ENCODE assay signal across 36 cellular contexts in the genomic region with DNA sequence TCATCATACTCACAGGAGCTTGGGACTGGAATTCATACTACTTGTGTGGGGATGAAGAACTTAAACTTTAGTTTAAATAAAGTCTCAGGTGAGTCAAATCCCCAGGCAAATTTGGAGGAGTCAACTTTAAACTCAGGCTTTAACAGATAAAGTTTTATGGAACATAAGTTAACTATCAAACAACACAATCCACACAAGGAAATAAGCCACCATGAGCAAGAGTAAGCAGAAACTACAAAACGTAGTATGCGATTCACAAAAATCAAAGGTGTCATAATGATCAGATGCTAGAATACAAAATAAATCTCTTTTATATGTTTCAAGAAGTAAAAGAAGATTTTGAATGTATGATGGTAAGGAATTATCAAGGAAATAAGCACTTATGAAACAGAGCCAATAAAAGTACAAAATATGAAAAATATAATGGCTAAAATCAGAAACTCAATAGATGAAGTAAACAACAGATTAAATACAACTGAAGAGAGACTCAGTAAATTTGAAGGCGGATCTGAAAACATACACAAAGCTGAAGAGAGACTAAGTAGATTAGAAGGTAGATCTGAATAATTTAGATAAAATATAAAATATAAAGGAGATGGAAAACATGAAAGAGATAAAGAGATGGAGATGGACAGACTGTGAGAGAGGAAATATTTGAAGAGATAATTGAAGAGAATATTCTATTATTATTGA.
DNase-seq lines count a peak whose midpoint lies in the region; ATAC-seq, FAIRE-seq and TF ChIP-seq lines count a peak whose summit lies in the region.
"Had no signal": no experiment of that assay in that cellular context is flagged by ENCODE, and none has a peak within 500 bp of the region (broad histone marks: within the 10 kb centered on the region; RNA-seq: fewer than 3 reads in every experiment).

No MANE protein-coding gene starts in this region.

- no peak for TF ChIP-seq CTCF in SK-N-SH (IDR thresholded peaks at IDR 0.05)
- no peak for TF ChIP-seq CTCF in K562 (IDR thresholded peaks at IDR 0.05 in 2 of 3, conservative IDR thresholded peaks at IDR 0.05 in 1 of 3; ENCODE audit: insufficient read depth in 2 of 3, low read depth in 1 of 3, low read length in 3 of 3)
- TF ChIP-seq CTCF in endodermal cell (conservative IDR thresholded peaks at IDR 0.05) = no peak

- H3K36me3 ChIP-seq in SK-N-SH (replicated peaks in 1 of 2; ENCODE audit: control insufficient read depth in 1 of 2, insufficient read depth in 2 of 2, low read length in 1 of 2) (no peaks in the 10 kb centered on the region), Karpas-422 (ENCODE audit: insufficient read depth, low read length) (no peaks in the 10 kb centered on the region), K562 (ENCODE audit: control insufficient read depth, insufficient read depth, low read length) (no peaks in the 10 kb centered on the region), endodermal cell (ENCODE audit: control insufficient read depth, insufficient read depth, low read length) (no peaks in the 10 kb centered on the region)
- H3K36me3 ChIP-seq: BE2C, BLaER1 had no signal

- H4K20me1 ChIP-seq in SK-N-SH (ENCODE audit: insufficient read depth) (no peaks in the 10 kb centered on the region), Karpas-422 (ENCODE audit: insufficient read depth, low read depth, low read length) (no peaks in the 10 kb centered on the region), K562 (replicated peaks; ENCODE audit: control insufficient read depth, insufficient read depth, low read length) (no peaks in the 10 kb centered on the region)
- H4K20me1 ChIP-seq: BLaER1; BLaER1 treated with 17β-estradiol and CSF1 and Interleukin-3, amounts not matched to agents 10 nM and 100 nM had no signal

- TF ChIP-seq RAD21 in SK-N-SH (IDR thresholded peaks at IDR 0.05; ENCODE audit: low read length) (no peak), K562 (CRISPR knock-in tag; conservative IDR thresholded peaks at IDR 0.05 in 1 of 2, IDR thresholded peaks at IDR 0.05 in 1 of 2) (no peak)

- peaks cover 3% of the 10 kb centered on the region for H3K9me3 Mint-ChIP-seq in endodermal cell

- no peak for TF ChIP-seq POLR2A in K562 (conservative IDR thresholded peaks at IDR 0.05)

- H3K9ac ChIP-seq in SK-N-SH = no peak overlapping the region
- no peak overlapping the region for H3K9ac ChIP-seq in Karpas-422 (ENCODE audit: low read length)
- H3K9ac ChIP-seq in K562 (ENCODE audit: insufficient read depth in 1 of 2, low read depth in 2 of 2, low read length in 2 of 2) = no peak overlapping the region
- no peak overlapping the region for H3K9ac ChIP-seq in endodermal cell (ENCODE audit: extremely low read depth, low read length, poor library complexity, severe bottlenecking)
- H3K9ac ChIP-seq: BLaER1; BLaER1 treated with 17β-estradiol and CSF1 and Interleukin-3, amounts not matched to agents 10 nM and 100 nM had no signal

- no peaks in the 10 kb centered on the region for H3F3A ChIP-seq in SK-N-SH (replicated peaks; ENCODE audit: insufficient read depth)

- H3K9me3 ChIP-seq in SK-N-SH (no peaks in the 10 kb centered on the region), Karpas-422 (ENCODE audit: low read length) (no peaks in the 10 kb centered on the region), K562 (replicated peaks; ENCODE audit: control insufficient read depth, insufficient read depth, low read depth, low read length) (no peaks in the 10 kb centered on the region), endodermal cell (ENCODE audit: control insufficient read depth, low read length) (no peaks in the 10 kb centered on the region)
- H3K9me3 ChIP-seq: BE2C, Caco-2 had no signal

- in situ Hi-C loops in K562 (cut with MboI) = no loop called here

- H2AFZ ChIP-seq in SK-N-SH (ENCODE audit: low read depth) = no peak overlapping the region
- H2AFZ ChIP-seq in Karpas-422 (ENCODE audit: low read length) = no peak overlapping the region
- H2AFZ ChIP-seq in K562 (ENCODE audit: low read depth, low read length) = no peak overlapping the region

- peaks cover 19% of the 10 kb centered on the region for H3K27me3 Mint-ChIP-seq in endodermal cell (ENCODE audit: insufficient read depth)
- H3K27me3 Mint-ChIP-seq: CD4-positive, CD25-positive, alpha-beta regulatory T cell had no signal

- no peak overlapping the region for H3K4me3 ChIP-seq in SK-N-SH (ENCODE audit: low read depth in 2 of 2, low read length in 1 of 2)
- no peak overlapping the region for H3K4me3 ChIP-seq in Karpas-422 (ENCODE audit: low read length)
- H3K4me3 ChIP-seq in K562 = no peak overlapping the region
- no peak overlapping the region for H3K4me3 ChIP-seq in endodermal cell (ENCODE audit: low read length)
- H3K4me3 ChIP-seq: A549; BLaER1; BLaER1 treated with 17β-estradiol and CSF1 and Interleukin-3, amounts not matched to agents 10 nM and 100 nM had no signal

- DNase-seq in SK-N-SH = no peak
- peak; percentile 4 for DNase-seq in Karpas-422
- DNase-seq in K562 (ENCODE audit: extremely low read depth in 1 of 4, low spot score in 3 of 4) = no peak
- DNase-seq in endodermal cell = no peak
- no peak for DNase-seq in activated CD8-positive, alpha-beta memory T cell treated with anti-CD3 and anti-CD28 coated beads, Interleukin-2, amount 50 U/mL, for 48 hours
- DNase-seq: 8988T; ACHN; AML-193; BE2C; C1 segment of cervical spinal cord; Caco-2; Calu3; CD4-positive, alpha-beta memory T cell; CD4-positive, alpha-beta T cell; CD4-positive, CD25-positive, alpha-beta regulatory T cell; CD8-positive, alpha-beta memory T cell; CD8-positive, alpha-beta T cell; COR-L47; DMS 273 treated with DMSO at 0.1 percent for 48 hours; DMS153; DMS53; DMS79; DMS79 treated with DMSO at 0.1 percent for 48 hours; DND-41; EL had no signal

- intact Hi-C loops in K562 (cut with micrococcal nuclease) = no loop called here

- TF ChIP-seq EP300 in SK-N-SH (IDR thresholded peaks at IDR 0.05; ENCODE audit: borderline replicate concordance in 1 of 2, low read depth in 1 of 2, low read length in 1 of 2) (no peak), K562 (IDR thresholded peaks at IDR 0.05; ENCODE audit: low read length) (no peak)

- FAIRE-seq in A204.1 (lab: Jason Lieb, UNC) (peak; percentile 29), K562 (lab: Jason Lieb, UNC) (no peak)
- FAIRE-seq: A549, D721Med had no signal

- H3K4me2 ChIP-seq in SK-N-SH (no peak overlapping the region), Karpas-422 (ENCODE audit: low read depth, low read length, poor library complexity, severe bottlenecking) (no peak overlapping the region), K562 (ENCODE audit: insufficient read depth, low read length) (no peak overlapping the region)
- H3K4me2 ChIP-seq: A549; BLaER1; BLaER1 treated with 17β-estradiol and CSF1 and Interleukin-3, amounts not matched to agents 10 nM and 100 nM had no signal

- no peak overlapping the region for H3K27ac Mint-ChIP-seq in endodermal cell
- H3K27ac Mint-ChIP-seq: B cell; CD14-positive monocyte; CD4-positive, alpha-beta memory T cell; CD4-positive, alpha-beta T cell; CD8-positive, alpha-beta T cell had no signal

- no peaks in the 10 kb centered on the region for H3K36me3 Mint-ChIP-seq in endodermal cell (ENCODE audit: low read depth)
- H3K36me3 Mint-ChIP-seq: CD14-positive monocyte; CD4-positive, alpha-beta memory T cell; CD4-positive, CD25-positive, alpha-beta regulatory T cell; CD8-positive, alpha-beta memory T cell; CD8-positive, alpha-beta T cell had no signal

- 77% methylated on average over 3 of the region's 3 CpGs for WGBS in SK-N-SH (ENCODE audit: low lambda C conversion rate)
- 0% methylated on average over 3 of the region's 3 CpGs for WGBS in K562 (ENCODE audit: insufficient coverage, low coverage, missing lambda C conversion rate)
- 96 to 100% methylated on average over 1 to 3 of the region's 3 CpGs for WGBS in endodermal cell (ENCODE audit: insufficient coverage in 1 of 2, insufficient read length in 1 of 2), 2 experiments

- no peaks in the 10 kb centered on the region for H3K27me3 ChIP-seq in SK-N-SH (ENCODE audit: insufficient read depth)
- no peaks in the 10 kb centered on the region for H3K27me3 ChIP-seq in Karpas-422 (ENCODE audit: low read length)
- H3K27me3 ChIP-seq in K562 (ENCODE audit: control insufficient read depth in 2 of 2, insufficient read depth in 2 of 2, low read length in 2 of 2) = no peaks in the 10 kb centered on the region
- no peaks in the 10 kb centered on the region for H3K27me3 ChIP-seq in endodermal cell (ENCODE audit: control insufficient read depth, insufficient read depth, low read length, poor library complexity, severe bottlenecking)
- H3K27me3 ChIP-seq: BE2C; BLaER1; BLaER1 treated with 17β-estradiol and CSF1 and Interleukin-3, amounts not matched to agents 10 nM and 100 nM had no signal

- H3K9me2 ChIP-seq in SK-N-SH (no peaks in the 10 kb centered on the region), Karpas-422 (replicated peaks; ENCODE audit: insufficient read depth, low read length) (no peaks in the 10 kb centered on the region)

- no peaks in the 10 kb centered on the region for H3K79me2 ChIP-seq in SK-N-SH (ENCODE audit: insufficient read depth)
- no peaks in the 10 kb centered on the region for H3K79me2 ChIP-seq in Karpas-422 (ENCODE audit: low read length)
- no peaks in the 10 kb centered on the region for H3K79me2 ChIP-seq in K562 (ENCODE audit: control insufficient read depth, insufficient read depth, low read length)

- H3K9me1 ChIP-seq in K562 (ENCODE audit: control insufficient read depth, insufficient read depth, low read length) = no peaks in the 10 kb centered on the region

- no TSS peak for BruUV-seq in K562 (replicated peaks; lab: Mats Ljungman, UMichigan)

- no peaks in the 10 kb centered on the region for H3K4me1 Mint-ChIP-seq in endodermal cell
- H3K4me1 Mint-ChIP-seq: B cell; CD14-positive monocyte; CD4-positive, alpha-beta memory T cell; CD4-positive, CD25-positive, alpha-beta regulatory T cell; CD8-positive, alpha-beta memory T cell had no signal

- no peak overlapping the region for H3K4me3 Mint-ChIP-seq in endodermal cell
- H3K4me3 Mint-ChIP-seq: B cell; CD14-positive monocyte; CD4-positive, alpha-beta memory T cell; CD4-positive, alpha-beta T cell; CD4-positive, CD25-positive, alpha-beta regulatory T cell; CD8-positive, alpha-beta memory T cell; CD8-positive, alpha-beta T cell had no signal

- POLR2A ChIA-PET in SK-N-SH (lab: Yijun Ruan, JAX) (no interaction called here), K562 (lab: Yijun Ruan, JAX) (no interaction called here)

- H3K4me1 ChIP-seq in SK-N-SH (ENCODE audit: control insufficient read depth in 1 of 2, insufficient read depth in 2 of 2, low read depth in 1 of 2, low read length in 1 of 2) (no peaks in the 10 kb centered on the region), Karpas-422 (ENCODE audit: low read length) (no peaks in the 10 kb centered on the region), K562 (replicated peaks in 1 of 2; ENCODE audit: control insufficient read depth in 2 of 2, insufficient read depth in 2 of 2, low read length in 2 of 2) (no peaks in the 10 kb centered on the region), endodermal cell (ENCODE audit: control insufficient read depth, insufficient read depth, low read length) (no peaks in the 10 kb centered on the region)
- H3K4me1 ChIP-seq: A549; BE2C; BLaER1; BLaER1 treated with 17β-estradiol and CSF1 and Interleukin-3, amounts not matched to agents 10 nM and 100 nM; Caco-2 had no signal

- H3K27ac ChIP-seq in SK-N-SH (ENCODE audit: low read depth in 2 of 2, low read length in 1 of 2) (no peak overlapping the region), Karpas-422 (ENCODE audit: low read length) (no peak overlapping the region), K562 (ENCODE audit: extremely low read depth, low read depth, low read length) (no peak overlapping the region), endodermal cell (ENCODE audit: low read depth, low read length) (no peak overlapping the region)
- H3K27ac ChIP-seq: 22Rv1; A549; BLaER1; BLaER1 treated with 17β-estradiol and CSF1 and Interleukin-3, amounts not matched to agents 10 nM and 100 nM; C4-2B had no signal

- CTCF ChIA-PET in SK-N-SH (lab: Yijun Ruan, JAX) = interaction anchor here (0.6 kb wide), 1 partner anchor 182 kb away, joined by 3 read pairs; no protein-coding TSS in a partner anchor
- CTCF ChIA-PET in K562 (lab: Yijun Ruan, JAX; ENCODE audit: low intra/inter-chr PET ratio) = no interaction called here

- ATAC-seq in SK-N-SH treated with all-trans-retinoic acid at 6 μM for 48 hours (no peak), K562 (no peak), GM21723 (IDR thresholded peaks at IDR 0.05; ENCODE audit: unreplicated experiment) (no peak)
- ATAC-seq: A549; CD8-positive, alpha-beta T cell had no signal
